8 cellular contexts compared by ENCODE assay signal in genomic region chr17:29294580-29294900, GRCh38. TPM values are rescaled to one million over a fixed set of nuclear protein-coding genes. Genes with fewer than 3 reads are reported as not detected.
A peak's percentile ranks its signal among the peaks of the same experiment; 100 is the strongest.
DNase-seq lines count a peak whose midpoint lies in the region; ATAC-seq, FAIRE-seq and TF ChIP-seq lines count a peak whose summit lies in the region.

No MANE protein-coding gene starts in this region.

- peak overlapping the region; percentile 88 for H3K27ac ChIP-seq in OCI-LY7 (ENCODE audit: low read depth, low read length, poor library complexity, severe bottlenecking)
- H3K27ac ChIP-seq in pancreas, result peak overlapping the region; percentile 87 to 97 (median 95)

- H3K4me1 ChIP-seq in OCI-LY7 (ENCODE audit: insufficient read depth, low read length, poor library complexity, severe bottlenecking) (peaks cover 19% of the 10 kb centered on the region), pancreas (peaks cover 8 to 29% (median 12%) of the 10 kb centered on the region in 3 donors)

- H3K4me2 ChIP-seq in OCI-LY7 (ENCODE audit: low read length), result peak overlapping the region; percentile 86

- H3K36me3 ChIP-seq in OCI-LY7 (ENCODE audit: insufficient read depth, low read length), result peaks cover 30% of the 10 kb centered on the region
- no peaks in the 10 kb centered on the region for H3K36me3 ChIP-seq in pancreas

- intact Hi-C loops in OCI-LY7 (cut with micrococcal nuclease; ENCODE audit: unreplicated experiment), result loop anchor here (1.0 kb wide), 1 partner anchor 296 kb away; no protein-coding TSS in a partner anchor
- intact Hi-C loops in pancreas (cut with DNase I), result no loop called here

- POLR2A ChIA-PET in OCI-LY7 (lab: Charles Lee), result interaction anchor here (0.6 to 1.3 kb wide), 11 partner anchors 9 to 1585 kb away, joined by 3 to 6 read pairs (median 4); no protein-coding TSS in a partner anchor

- TSS peak; percentile 99 for BruUV-seq in OCI-LY7 (replicated peaks; lab: Mats Ljungman, UMichigan)

- ATAC-seq in pancreas (no peak), GM19023 (IDR thresholded peaks at IDR 0.05; ENCODE audit: unreplicated experiment) (no peak), HG02759 (IDR thresholded peaks at IDR 0.05; ENCODE audit: unreplicated experiment) (no peak)

- DNase-seq in D341Med (ENCODE audit: low spot score) (peak; percentile 33), OCI-LY7 (ENCODE audit: low spot score) (no peak), epidermal melanocyte (ENCODE audit: insufficient read length, low spot score) (peak; percentile 17), pancreas (no peak), hypothalamus (lab: John Stamatoyannopoulos, UW) (no peak), T1000 (lab: John Stamatoyannopoulos, UW) (no peak)

- no peak for TF ChIP-seq CTCF in OCI-LY7 (conservative IDR thresholded peaks at IDR 0.05; ENCODE audit: low read length)
- TF ChIP-seq CTCF in pancreas (IDR thresholded peaks at IDR 0.05), result no peak

- WGBS in pancreas, 2 donors, result 0 to 1% methylated on average over 2 of the region's 2 CpGs

- H3K9me3 ChIP-seq in OCI-LY7 (ENCODE audit: low read length), result no peaks in the 10 kb centered on the region
- no peaks in the 10 kb centered on the region for H3K9me3 ChIP-seq in pancreas

- no peak for FAIRE-seq in pancreas (lab: Jason Lieb, UNC)

- no peaks in the 10 kb centered on the region for H3K9me2 ChIP-seq in OCI-LY7 (ENCODE audit: insufficient read depth, low read length)

- H2AFZ ChIP-seq in OCI-LY7 (ENCODE audit: low read length), result peak overlapping the region; percentile 97

- peaks cover 45% of the 10 kb centered on the region for H3K79me2 ChIP-seq in OCI-LY7 (ENCODE audit: insufficient read depth, low read depth, low read length)

- peaks cover 21% of the 10 kb centered on the region for H4K20me1 ChIP-seq in OCI-LY7 (ENCODE audit: insufficient read depth, low read length)

- CTCF ChIA-PET in OCI-LY7 (lab: Charles Lee; ENCODE audit: unreplicated experiment), result interaction anchor here (1.0 kb wide), 1 partner anchor 11 kb away, joined by 3 read pairs; no protein-coding TSS in a partner anchor

- H3K4me3 ChIP-seq in OCI-LY7 (ENCODE audit: low read depth, low read length, poor library complexity, severe bottlenecking) (peak overlapping the region; percentile 95), pancreas (peak overlapping the region in 3 of 4 donors; percentile 20 to 99 (median 93))

- H3K27me3 ChIP-seq in pancreas, result no peaks in the 10 kb centered on the region

RNA-seq across cellular contexts. Expression of gene NUFIP2, which starts 0.6 kb away (rescaled TPM):
- total RNA-seq in OCI-LY7 (2014; rRNA removed; shearing (Covaris generic)), result 36.0 and 37.1 TPM in 2 replicates
- total RNA-seq in OCI-LY7 (2022), result 70.4 and 71.4 TPM in 2 replicates
- 10 to 100 TPM; 13.6 to 28.1 (median 17.4) TPM for total RNA-seq in pancreas
- polyA plus RNA-seq in pancreas, result 10 to 100 TPM in 1 of 2 donors, 1 to 10 TPM in 1; 8.7 to 12.7 TPM

RNA-seq across cellular contexts. Expression of gene CRYBA1, which starts 47.9 kb away (rescaled TPM):
- not detected in 2 replicates for total RNA-seq in OCI-LY7 (2014; rRNA removed; shearing (Covaris generic))
- not detected in 2 replicates for total RNA-seq in OCI-LY7 (2022)
- total RNA-seq in pancreas, result not detected
- not detected for polyA plus RNA-seq in pancreas

Comparison
In these comparisons a context has a peak if more than half of its experiments do, and no peak if none do; other contexts are left out.
1. DNase-seq: peak in D341Med (single experiment) and epidermal melanocyte (single experiment); none in OCI-LY7 (single experiment), pancreas (0 of 6), hypothalamus (0 of 51) and T1000 (single experiment).